ENCODE assay signal across 1 cellular context in the genomic region with DNA sequence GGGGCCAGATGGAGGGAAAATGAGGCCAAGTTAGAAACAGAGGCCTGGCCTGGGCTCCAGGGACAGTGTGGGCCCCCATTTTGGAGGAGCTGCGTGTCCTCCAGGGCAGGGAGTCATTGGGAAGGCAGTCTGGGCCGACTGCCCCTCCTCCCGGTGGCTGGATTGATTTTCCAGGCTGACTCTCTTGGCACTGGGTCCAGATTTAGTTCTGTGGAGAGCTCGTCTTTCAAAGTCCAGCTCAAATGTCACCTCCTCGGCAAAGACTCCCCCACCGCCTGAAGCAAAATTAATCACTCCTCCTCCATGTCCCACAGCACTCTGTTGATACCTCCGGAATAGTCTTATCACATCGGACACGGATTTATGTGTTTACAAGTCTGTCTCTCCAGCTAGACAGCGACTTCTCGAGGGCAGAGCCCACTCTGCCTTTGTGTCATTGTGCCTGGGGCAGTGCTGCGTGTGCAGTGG.
TF ChIP-seq lines count a peak whose summit lies in the region.

No MANE protein-coding gene starts in this region.

TF ChIP-seq in SK-N-SH, 30 proteins besides CTCF, POLR2A, EP300 and RAD21 (continued from another document):
- no peak for TF ChIP-seq POLR2AphosphoS5 (IDR thresholded peaks at IDR 0.05; ENCODE audit: low read depth, low read length)
- TF ChIP-seq FOXJ3 (CRISPR knock-in tag; IDR thresholded peaks at IDR 0.05) = no peak
TF ChIP-seq in SK-N-SH: peak in this region for 0.
